ENCODE assay signal across 21 cellular contexts in genomic region chr4:119872344-119873031, GRCh38.
"Had no signal": no experiment of that assay in that cellular context is flagged by ENCODE, and none has a peak within 500 bp of the region (broad histone marks: within the 10 kb centered on the region; RNA-seq: fewer than 3 reads in every experiment).

No MANE protein-coding gene starts in this region.

- H3K4me1 ChIP-seq: colonic mucosa, esophagus squamous epithelium, uterus had no signal

- H3K4me3 Mint-ChIP-seq: activated CD4-positive, alpha-beta memory T cell treated with anti-CD3 and anti-CD28 coated beads, Interleukin-2, amount 10 ng/mL, durations not matched to agents 7 days and 5 days; activated T-cell treated with anti-CD3 and anti-CD28 coated beads, Interleukin-2, amount 50 U/mL, for 24 hours; stimulated activated naive B cell treated with anti-CD40 and anti-IgM and Interleukin-4, amounts not matched to agents 10 μg/mL and 1 μg/mL and 100 μg/mL, for 72 hours; WTC11 had no signal

- H3K9me3 ChIP-seq: colonic mucosa, esophagus squamous epithelium, ovary, tibial artery, uterus had no signal

- H3K27me3 Mint-ChIP-seq: activated CD4-positive, alpha-beta memory T cell treated with anti-CD3 and anti-CD28 coated beads, Interleukin-2, amount 10 ng/mL, durations not matched to agents 7 days and 5 days; activated T-cell treated with anti-CD3 and anti-CD28 coated beads, Interleukin-2, amount 50 U/mL, for 24 hours; stimulated activated naive B cell treated with anti-CD40 and anti-IgM and Interleukin-4, amounts not matched to agents 10 μg/mL and 1 μg/mL and 100 μg/mL, for 72 hours had no signal

- H3K4me1 Mint-ChIP-seq: activated CD4-positive, alpha-beta memory T cell treated with anti-CD3 and anti-CD28 coated beads, Interleukin-2, amount 10 ng/mL, durations not matched to agents 7 days and 5 days; stimulated activated naive B cell treated with anti-CD40 and anti-IgM and Interleukin-4, amounts not matched to agents 10 μg/mL and 1 μg/mL and 100 μg/mL, for 72 hours had no signal

- H3K27ac ChIP-seq: colonic mucosa, esophagus squamous epithelium, ovary, tibial artery, uterus had no signal

- H3K4me3 ChIP-seq: colonic mucosa, esophagus squamous epithelium, lung, ovary, tibial artery, uterus had no signal

- DNase-seq: activated CD4-positive, alpha-beta memory T cell treated with anti-CD3 and anti-CD28 coated beads, Interleukin-2, amount 10 ng/mL, durations not matched to agents 7 days and 5 days; activated CD4-positive, alpha-beta T cell treated with anti-CD3 and anti-CD28 coated beads for 4 hours; activated effector memory CD4-positive, alpha-beta T cell treated with Interleukin-2 at 50 U/mL for 16 hours; activated T-cell treated with anti-CD3 and anti-CD28 coated beads, Interleukin-2, amount 50 U/mL, for 24 hours; amniotic stem cell; central memory CD4-positive, alpha-beta T cell; colonic mucosa; esophagus squamous epithelium; foreskin fibroblast; glutamatergic neuron; left cardiac atrium; ovary; stimulated activated CD4-positive, alpha-beta T cell treated with anti-CD3 and anti-CD28 coated beads, Interleukin-2, amount 100 ng/mL, for 48 hours; stimulated activated naive B cell treated with anti-CD40 and anti-IgM and Interleukin-4, amounts not matched to agents 10 μg/mL and 1 μg/mL and 100 μg/mL, for 72 hours; T-helper 2 cell; tibial artery; uterus had no signal

- H3K27me3 ChIP-seq: colonic mucosa, esophagus squamous epithelium, ovary, tibial artery, uterus had no signal

- H3K36me3 ChIP-seq: colonic mucosa, esophagus squamous epithelium, ovary, tibial artery, uterus had no signal

- H3K36me3 Mint-ChIP-seq: activated naive CD4-positive, alpha-beta T cell treated with anti-CD3 and anti-CD28 coated beads, Interleukin-2, amount 50 U/mL, for 72 hours; stimulated activated naive B cell treated with anti-CD40 and anti-IgM and Interleukin-4, amounts not matched to agents 10 μg/mL and 1 μg/mL and 100 μg/mL, for 72 hours; WTC11 had no signal

- H3K9me3 Mint-ChIP-seq: activated CD4-positive, alpha-beta memory T cell treated with anti-CD3 and anti-CD28 coated beads, Interleukin-2, amount 10 ng/mL, durations not matched to agents 7 days and 5 days; activated naive CD4-positive, alpha-beta T cell treated with anti-CD3 and anti-CD28 coated beads, Interleukin-2, amount 50 U/mL, for 72 hours; activated T-cell treated with anti-CD3 and anti-CD28 coated beads, Interleukin-2, amount 50 U/mL, for 24 hours; WTC11 had no signal

- ATAC-seq: activated naive CD4-positive, alpha-beta T cell treated with anti-CD3 and anti-CD28 coated beads, Interleukin-2, amount 50 U/mL, for 72 hours; left cardiac atrium; stimulated activated naive B cell treated with anti-CD40 and anti-IgM and Interleukin-4, amounts not matched to agents 10 μg/mL and 1 μg/mL and 100 μg/mL, for 72 hours had no signal

- H3K27ac Mint-ChIP-seq: activated CD4-positive, alpha-beta memory T cell treated with anti-CD3 and anti-CD28 coated beads, Interleukin-2, amount 10 ng/mL, durations not matched to agents 7 days and 5 days; activated naive CD4-positive, alpha-beta T cell treated with anti-CD3 and anti-CD28 coated beads, Interleukin-2, amount 50 U/mL, for 72 hours; activated T-cell treated with anti-CD3 and anti-CD28 coated beads, Interleukin-2, amount 50 U/mL, for 24 hours; stimulated activated naive B cell treated with anti-CD40 and anti-IgM and Interleukin-4, amounts not matched to agents 10 μg/mL and 1 μg/mL and 100 μg/mL, for 72 hours; WTC11 had no signal

- FAIRE-seq: TTC549 had no signal
